Comparison of ENCODE assay signal across 8 cellular contexts in genomic region chr20:63894358-63895201, GRCh38. TPM values are rescaled to one million over a fixed set of nuclear protein-coding genes. Genes with fewer than 3 reads are reported as not detected.
DNase-seq lines count a peak whose midpoint lies in the region; ATAC-seq and TF ChIP-seq lines count a peak whose summit lies in the region.

Gene DNAJC5, plus strand, starts transcription at chr20:63895126. Its CDS starts 33,220 bp downstream, at chr20:63928346.

- H3K4me3 ChIP-seq in WI38 (ENCODE audit: low read depth, low read length) = peak within 1 kb of the TSS; percentile 60
- H3K4me3 ChIP-seq in breast epithelium = peak within 1 kb of the TSS; percentile 65 to 85 (median 66)
- H3K4me3 ChIP-seq in iPS-20b (ENCODE audit: low read length) = peak within 1 kb of the TSS; percentile 83
- peak within 1 kb of the TSS; percentile 77 to 79 (median 78) for H3K4me3 ChIP-seq in skeletal muscle tissue (ENCODE audit: low read length in 3 of 3)

- H3K36me3 ChIP-seq in breast epithelium = no peaks in the 10 kb centered on the region
- H3K36me3 ChIP-seq in iPS-20b (ENCODE audit: insufficient read depth, low read depth, low read length) = peaks cover 19% of the 10 kb centered on the region
- H3K36me3 ChIP-seq in skeletal muscle tissue (ENCODE audit: control insufficient read depth in 3 of 3, insufficient read depth in 3 of 3, low read length in 3 of 3) = peaks cover 22 to 26% (median 22%) of the 10 kb centered on the region in 3 donors

- peak; percentile 86 for DNase-seq in ACHN
- peak; percentile 97 for DNase-seq in NCI-H2196 (lab: John Stamatoyannopoulos, UW; ENCODE audit: unreplicated experiment)
- DNase-seq in breast epithelium (ENCODE audit: low spot score in 2 of 2) = peak; percentile 90 to 94

- H3K9ac ChIP-seq in iPS-20b (ENCODE audit: low read depth, low read length) (peak within 1 kb of the TSS; percentile 76), skeletal muscle tissue (ENCODE audit: low read depth in 1 of 3, low read length in 3 of 3) (peak within 1 kb of the TSS; percentile 66 to 78 (median 69))

- intact Hi-C loops in breast epithelium (cut with DNase I; ENCODE audit: low total_unique reads) = loop anchor here (10.0 kb wide), 1 partner anchor 80 kb away; the partner anchor contains the start of gene SAMD10

- TF ChIP-seq CTCF in WI38 (IDR thresholded peaks at IDR 0.05; ENCODE audit: low read depth, low read length) (no peak), breast epithelium (IDR thresholded peaks at IDR 0.05) (no peak)

- H3K9me3 ChIP-seq in breast epithelium (no peaks in the 10 kb centered on the region), iPS-20b (ENCODE audit: insufficient read depth, low read depth, low read length) (no peaks in the 10 kb centered on the region), skeletal muscle tissue (ENCODE audit: control insufficient read depth in 3 of 3, low read length in 3 of 3) (no peaks in the 10 kb centered on the region)

- H3K27ac ChIP-seq in breast epithelium = peak within 1 kb of the TSS; percentile 76 to 91
- no peak within 1 kb of the TSS for H3K27ac ChIP-seq in iPS-20b (ENCODE audit: low read length)
- H3K27ac ChIP-seq in skeletal muscle tissue (ENCODE audit: low read depth, low read length) = peak within 1 kb of the TSS; percentile 74

- ATAC-seq in GM18868 (IDR thresholded peaks at IDR 0.05; ENCODE audit: unreplicated experiment) (peak; percentile 67), HG03135 (IDR thresholded peaks at IDR 0.05; ENCODE audit: unreplicated experiment) (peak; percentile 75)

- no peak for TF ChIP-seq POLR2A in breast epithelium (IDR thresholded peaks at IDR 0.05)

- H3K27me3 ChIP-seq in breast epithelium (no peaks in the 10 kb centered on the region), iPS-20b (ENCODE audit: insufficient read depth, low read length) (no peaks in the 10 kb centered on the region), skeletal muscle tissue (ENCODE audit: control insufficient read depth in 3 of 3, insufficient read depth in 3 of 3, low read length in 3 of 3) (no peaks in the 10 kb centered on the region)

- in situ Hi-C loops in ACHN (cut with HindIII; ENCODE audit: low pct_ligation_motif_present, low pct_unique_long_range_greater_than_20kb, low sequenced_read_pairs) = no loop called here

- peaks cover 7 to 18% of the 10 kb centered on the region in 2 donors for H3K4me1 ChIP-seq in breast epithelium
- peaks cover 6% of the 10 kb centered on the region; the same call in 1 of the 2 replicates for H3K4me1 ChIP-seq in iPS-20b (ENCODE audit: insufficient read depth, low read length)
- H3K4me1 ChIP-seq in skeletal muscle tissue (ENCODE audit: control insufficient read depth in 3 of 3, insufficient read depth in 3 of 3, low read length in 3 of 3) = peaks cover 23 to 30% (median 27%) of the 10 kb centered on the region in 3 donors

RNA-seq across cellular contexts. Expression of gene DNAJC5, which starts in this region (rescaled TPM):
- 10 to 100 TPM; 31.1 to 37.9 (median 37.0) TPM for total RNA-seq in breast epithelium
- 30.3 TPM for total RNA-seq in skeletal muscle tissue
